In the genomic region with DNA sequence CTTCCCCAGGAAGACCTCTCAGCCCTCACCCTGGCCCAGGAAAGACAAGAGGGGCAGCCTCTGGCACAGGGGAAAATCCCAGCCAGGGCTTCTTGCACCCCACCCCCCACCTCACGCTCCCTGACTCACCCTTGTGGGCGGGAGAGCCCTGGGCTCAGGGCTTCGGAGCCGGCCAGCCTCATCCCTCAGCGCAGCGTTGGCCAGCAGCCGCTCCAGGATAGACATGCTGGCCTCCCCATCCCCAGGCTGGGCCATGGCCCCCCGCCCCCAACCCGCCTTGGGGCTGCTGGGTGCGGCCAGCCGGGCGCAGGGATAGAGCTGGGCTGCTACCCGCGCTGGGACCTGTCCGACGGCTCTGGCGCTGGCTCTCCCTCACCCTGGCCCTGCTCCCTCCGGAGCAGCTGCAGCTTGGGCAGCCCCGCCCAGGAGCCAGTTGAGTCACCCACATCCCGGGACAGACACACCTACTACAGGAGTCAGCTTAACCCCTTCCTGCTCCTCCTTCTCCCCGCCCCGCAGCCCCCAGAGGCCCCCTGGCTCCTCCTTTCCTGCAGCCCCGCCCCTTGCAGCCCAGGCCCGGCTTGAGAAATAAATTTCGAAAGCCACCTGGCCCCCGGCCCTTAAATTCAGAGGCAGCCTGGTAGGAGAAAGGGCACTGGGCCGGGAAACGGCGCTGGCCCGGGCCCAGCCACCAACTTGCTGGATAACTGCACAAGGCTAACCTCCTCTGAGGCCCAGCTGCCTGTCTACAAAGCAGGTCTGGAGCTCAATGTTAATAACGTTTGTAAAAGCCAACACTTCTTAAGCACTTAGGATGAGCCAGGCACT, we compare ENCODE assay signal across 9 cellular contexts. TPM values are rescaled to one million over a fixed set of nuclear protein-coding genes. Genes with fewer than 3 reads are reported as not detected.
A peak's percentile ranks its signal among the peaks of the same experiment; 100 is the strongest.
DNase-seq lines count a peak whose midpoint lies in the region; ATAC-seq, FAIRE-seq and TF ChIP-seq lines count a peak whose summit lies in the region.
"Had no signal": no experiment of that assay in that cellular context is flagged by ENCODE, and none has a peak within 500 bp of the region (broad histone marks: within the 10 kb centered on the region; RNA-seq: fewer than 3 reads in every experiment).

No MANE protein-coding gene starts in this region.

- intact Hi-C loops in ascending aorta (cut with DNase I): loop anchor here (1.0 kb wide), 1 partner anchor 11 kb away; no protein-coding TSS in a partner anchor
- intact Hi-C loops in right cardiac atrium (cut with DNase I): no loop called here

- peak overlapping the region; percentile 62 for H3K4me2 ChIP-seq in SK-N-SH

- peaks cover 8% of the 10 kb centered on the region for H3F3A ChIP-seq in SK-N-SH (replicated peaks; ENCODE audit: insufficient read depth)

- no peak overlapping the region for H2AFZ ChIP-seq in SK-N-SH (ENCODE audit: low read depth)

- no peak for TF ChIP-seq RAD21 in SK-N-SH (IDR thresholded peaks at IDR 0.05; ENCODE audit: low read length)

- CTCF ChIA-PET in SK-N-SH (lab: Yijun Ruan, JAX): interaction anchor here (1.1 kb wide), 1 partner anchor 146 kb away, joined by 3 read pairs; no protein-coding TSS in a partner anchor

- H3K9ac ChIP-seq in SK-N-SH: peak overlapping the region; percentile 61; the same call in 1 of the 2 replicates

- peak overlapping the region; percentile 42 to 62 for H3K4me3 ChIP-seq in SK-N-SH (ENCODE audit: low read depth in 2 of 2, low read length in 1 of 2)
- peak overlapping the region; percentile 51 to 72 for H3K4me3 ChIP-seq in ascending aorta
- H3K4me3 ChIP-seq in right cardiac atrium (ENCODE audit: low read length): peak overlapping the region; percentile 11

- peak overlapping the region; percentile 43 to 75 for H3K27ac ChIP-seq in SK-N-SH (ENCODE audit: low read depth in 2 of 2, low read length in 1 of 2)
- peak overlapping the region; percentile 75 to 95 for H3K27ac ChIP-seq in ascending aorta
- H3K27ac ChIP-seq in right cardiac atrium (ENCODE audit: low read length): peak overlapping the region; percentile 63

- peaks cover 20% of the 10 kb centered on the region for H4K20me1 ChIP-seq in SK-N-SH (ENCODE audit: insufficient read depth)

- POLR2A ChIA-PET in SK-N-SH (lab: Yijun Ruan, JAX): interaction anchor here (0.9 kb wide), 1 partner anchor 15 kb away, joined by 3 read pairs; no protein-coding TSS in a partner anchor

- no peak for TF ChIP-seq CTCF in SK-N-SH (IDR thresholded peaks at IDR 0.05)
- TF ChIP-seq CTCF in ascending aorta (IDR thresholded peaks at IDR 0.05): no peak

- peaks cover 22 to 69% of the 10 kb centered on the region in 2 experiments for H3K36me3 ChIP-seq in SK-N-SH (replicated peaks in 1 of 2; ENCODE audit: control insufficient read depth in 1 of 2, insufficient read depth in 2 of 2, low read length in 1 of 2)
- H3K36me3 ChIP-seq in ascending aorta: peaks cover 51 to 80% of the 10 kb centered on the region in 2 donors

- no peaks in the 10 kb centered on the region for H3K9me3 ChIP-seq in SK-N-SH
- no peaks in the 10 kb centered on the region for H3K9me3 ChIP-seq in ascending aorta
- H3K9me3 ChIP-seq in right cardiac atrium (ENCODE audit: control insufficient read depth, low read length): no peaks in the 10 kb centered on the region

- H3K4me1 ChIP-seq in SK-N-SH (ENCODE audit: control insufficient read depth in 1 of 2, insufficient read depth in 2 of 2, low read depth in 1 of 2, low read length in 1 of 2) (peaks cover 2 to 4% of the 10 kb centered on the region in 2 experiments; a peak in 1 of 4 replicates), ascending aorta (peaks cover 13 to 39% of the 10 kb centered on the region in 2 donors), right cardiac atrium (ENCODE audit: control insufficient read depth, insufficient read depth, low read length) (peaks cover 22% of the 10 kb centered on the region)

- H3K27me3 ChIP-seq in SK-N-SH (ENCODE audit: insufficient read depth) (no peaks in the 10 kb centered on the region), ascending aorta (no peaks in the 10 kb centered on the region), right cardiac atrium (ENCODE audit: control insufficient read depth, insufficient read depth) (no peaks in the 10 kb centered on the region)

- peak in 1 of 2 experiments; percentile 35; a peak in 1 of 4 replicates for TF ChIP-seq EP300 in SK-N-SH (IDR thresholded peaks at IDR 0.05; ENCODE audit: borderline replicate concordance in 1 of 2, low read depth in 1 of 2, low read length in 1 of 2)

- FAIRE-seq in HTR-8/SVneo (lab: Jason Lieb, UNC): peak; percentile 98
- FAIRE-seq: colon had no signal

- H3K9me2 ChIP-seq in SK-N-SH: no peaks in the 10 kb centered on the region

- peaks cover 41% of the 10 kb centered on the region for H3K79me2 ChIP-seq in SK-N-SH (ENCODE audit: insufficient read depth)

- ATAC-seq in GM21526 (IDR thresholded peaks at IDR 0.05; ENCODE audit: low FRiP score, unreplicated experiment) (peak; percentile 91), right cardiac atrium (peak; percentile 95 to 96)

- peak; percentile 66 for DNase-seq in DMS153 treated with DMSO at 0.1 percent for 48 hours (lab: John Stamatoyannopoulos, UW; ENCODE audit: unreplicated experiment)
- peak; percentile 97 for DNase-seq in HTR-8/SVneo (ENCODE audit: insufficient read length, low spot score)
- peak; percentile 68 for DNase-seq in SK-N-SH
- DNase-seq in ascending aorta (ENCODE audit: low spot score in 2 of 2): peak; percentile 87 to 98
- DNase-seq in right cardiac atrium: peak; percentile 96
- DNase-seq in renal cortical epithelial cell (ENCODE audit: low read depth): peak; percentile 93
- no peak for DNase-seq in middle frontal gyrus (ENCODE audit: extremely low spot score, low spot score)

- WGBS in SK-N-SH (ENCODE audit: low lambda C conversion rate): 3% methylated on average over 17 of the region's 31 CpGs
- WGBS in right cardiac atrium: 2% methylated on average over 31 of the region's 31 CpGs

TF ChIP-seq in SK-N-SH, 30 proteins besides CTCF, POLR2A, EP300 and RAD21 (continues in another document):
- TF ChIP-seq, protein P1, sequence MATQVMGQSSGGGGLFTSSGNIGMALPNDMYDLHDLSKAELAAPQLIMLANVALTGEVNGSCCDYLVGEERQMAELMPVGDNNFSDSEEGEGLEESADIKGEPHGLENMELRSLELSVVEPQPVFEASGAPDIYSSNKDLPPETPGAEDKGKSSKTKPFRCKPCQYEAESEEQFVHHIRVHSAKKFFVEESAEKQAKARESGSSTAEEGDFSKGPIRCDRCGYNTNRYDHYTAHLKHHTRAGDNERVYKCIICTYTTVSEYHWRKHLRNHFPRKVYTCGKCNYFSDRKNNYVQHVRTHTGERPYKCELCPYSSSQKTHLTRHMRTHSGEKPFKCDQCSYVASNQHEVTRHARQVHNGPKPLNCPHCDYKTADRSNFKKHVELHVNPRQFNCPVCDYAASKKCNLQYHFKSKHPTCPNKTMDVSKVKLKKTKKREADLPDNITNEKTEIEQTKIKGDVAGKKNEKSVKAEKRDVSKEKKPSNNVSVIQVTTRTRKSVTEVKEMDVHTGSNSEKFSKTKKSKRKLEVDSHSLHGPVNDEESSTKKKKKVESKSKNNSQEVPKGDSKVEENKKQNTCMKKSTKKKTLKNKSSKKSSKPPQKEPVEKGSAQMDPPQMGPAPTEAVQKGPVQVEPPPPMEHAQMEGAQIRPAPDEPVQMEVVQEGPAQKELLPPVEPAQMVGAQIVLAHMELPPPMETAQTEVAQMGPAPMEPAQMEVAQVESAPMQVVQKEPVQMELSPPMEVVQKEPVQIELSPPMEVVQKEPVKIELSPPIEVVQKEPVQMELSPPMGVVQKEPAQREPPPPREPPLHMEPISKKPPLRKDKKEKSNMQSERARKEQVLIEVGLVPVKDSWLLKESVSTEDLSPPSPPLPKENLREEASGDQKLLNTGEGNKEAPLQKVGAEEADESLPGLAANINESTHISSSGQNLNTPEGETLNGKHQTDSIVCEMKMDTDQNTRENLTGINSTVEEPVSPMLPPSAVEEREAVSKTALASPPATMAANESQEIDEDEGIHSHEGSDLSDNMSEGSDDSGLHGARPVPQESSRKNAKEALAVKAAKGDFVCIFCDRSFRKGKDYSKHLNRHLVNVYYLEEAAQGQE (IDR thresholded peaks at IDR 0.05; ENCODE audit: low read depth, low read length): no peak
- TF ChIP-seq FOXJ3 (CRISPR knock-in tag; IDR thresholded peaks at IDR 0.05) (no peak), NFIC (IDR thresholded peaks at IDR 0.05; ENCODE audit: borderline replicate concordance) (0 out of 2 replicates have a peak, but pooled peaks have one; percentile 37), POLR2AphosphoS5 (IDR thresholded peaks at IDR 0.05; ENCODE audit: low read depth, low read length) (peak; percentile 78), FOXM1 (IDR thresholded peaks at IDR 0.05; ENCODE audit: low read depth) (no peak), EZH2phosphoT487 (IDR thresholded peaks at IDR 0.05; ENCODE audit: borderline replicate concordance, low read depth) (no peak), NRF1 (IDR thresholded peaks at IDR 0.05; ENCODE audit: low read depth, low read length) (0 out of 2 replicates have a peak, but pooled peaks have one; percentile 5), MXI1 (IDR thresholded peaks at IDR 0.05; ENCODE audit: low read depth, low read length) (no peak), SIN3A (IDR thresholded peaks at IDR 0.05; ENCODE audit: borderline replicate concordance, low read depth, low read length) (peak; percentile 34; the same call in 1 of the 2 replicates)

RNA-seq across cellular contexts. Expression of a gene that starts 13.4 kb away (rescaled TPM):
- polyA plus RNA-seq in SK-N-SH (2012; rRNA removed) (29.6 and 43.3 TPM in 2 replicates), right cardiac atrium (52.0 TPM)
- polyA plus RNA-seq in SK-N-SH (2012; cell fraction: cytosol; rRNA removed): 18.0 and 25.0 TPM in 2 replicates
- polyA plus RNA-seq in SK-N-SH (2012; cell fraction: nucleus; rRNA removed): 108 and 113 TPM in 2 replicates
- total RNA-seq in ascending aorta (131 TPM), right cardiac atrium (10 to 100 TPM; 45.8 to 77.1 (median 55.3) TPM), renal cortical epithelial cell (91.3 and 157 TPM in 2 replicates)

RNA-seq across cellular contexts. Expression of a gene that starts 24.4 kb away (rescaled TPM):
- 122 and 137 TPM in 2 replicates for polyA plus RNA-seq in SK-N-SH (2012; rRNA removed)
- polyA plus RNA-seq in SK-N-SH (2012; cell fraction: cytosol; rRNA removed): 146 and 159 TPM in 2 replicates
- polyA plus RNA-seq in SK-N-SH (2012; cell fraction: nucleus; rRNA removed): 103 and 108 TPM in 2 replicates
- total RNA-seq in ascending aorta: 110 TPM
- 10 to 100 TPM; 43.1 to 46.6 (median 43.4) TPM for total RNA-seq in right cardiac atrium
- polyA plus RNA-seq in right cardiac atrium: 35.0 TPM
- 55.0 and 120 TPM in 2 replicates for total RNA-seq in renal cortical epithelial cell

RNA-seq across cellular contexts. Expression of a gene that starts 26.8 kb away (rescaled TPM):
- not detected in 2 replicates for polyA plus RNA-seq in SK-N-SH (2012; rRNA removed)
- not detected in 2 replicates for polyA plus RNA-seq in SK-N-SH (2012; cell fraction: cytosol; rRNA removed)
- 0.05 TPM in 1 of 2 replicates, not detected in the other for polyA plus RNA-seq in SK-N-SH (2012; cell fraction: nucleus; rRNA removed)
- total RNA-seq in ascending aorta: not detected
- not detected for total RNA-seq in right cardiac atrium
- 0.20 TPM for polyA plus RNA-seq in right cardiac atrium
- not detected in 2 replicates for total RNA-seq in renal cortical epithelial cell

Comparison
In these comparisons a context has a peak if more than half of its experiments do, and no peak if none do; other contexts are left out.
1. H3K4me3 ChIP-seq: peak in every context shown above with its lines; median percentile 62 in ascending aorta; 52 in SK-N-SH; 11 in right cardiac atrium.